ENCODE assay signal across 6 cellular contexts in genomic region chr12:85680881-85681280, GRCh38.
"Had no signal": no experiment of that assay in that cellular context is flagged by ENCODE, and none has a peak within 500 bp of the region (broad histone marks: within the 10 kb centered on the region; RNA-seq: fewer than 3 reads in every experiment).

No MANE protein-coding gene starts in this region.

- H3K27ac ChIP-seq: GM23248 had no signal

- H2AFZ ChIP-seq: GM23248 had no signal

- H3K9ac ChIP-seq: GM23248 had no signal

- H3K4me3 ChIP-seq: GM23248, K562 had no signal

- DNase-seq: GM23248, GOT3, H9, HCEC 1CT, IMR-90 had no signal

- H3K4me3 Mint-ChIP-seq: H9 had no signal
